1 cellular context compared by ENCODE assay signal in the genomic region with DNA sequence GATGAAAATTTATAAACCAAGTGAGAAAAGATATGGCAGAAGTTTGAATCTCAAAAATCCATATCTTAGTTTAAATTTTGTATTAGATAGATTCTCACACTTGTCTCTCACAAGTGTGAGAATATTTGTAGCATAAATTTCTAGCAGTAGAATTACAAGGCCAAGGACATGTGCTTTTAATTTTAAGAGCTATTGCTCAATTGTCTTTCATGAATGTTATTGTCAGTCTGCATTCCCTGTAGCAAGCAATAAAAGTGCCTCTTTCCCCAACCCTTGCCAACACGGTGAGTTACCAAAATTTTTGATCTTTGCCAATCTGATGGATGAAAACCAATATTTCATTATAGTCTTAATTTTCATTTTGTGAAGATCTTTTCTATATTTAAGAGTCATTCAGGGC.
TF ChIP-seq lines count a peak whose summit lies in the region.

No MANE protein-coding gene starts in this region.

TF ChIP-seq in SK-N-SH, 30 proteins besides CTCF, POLR2A, EP300 and RAD21 (continued from another document):
- TF ChIP-seq, protein P1, sequence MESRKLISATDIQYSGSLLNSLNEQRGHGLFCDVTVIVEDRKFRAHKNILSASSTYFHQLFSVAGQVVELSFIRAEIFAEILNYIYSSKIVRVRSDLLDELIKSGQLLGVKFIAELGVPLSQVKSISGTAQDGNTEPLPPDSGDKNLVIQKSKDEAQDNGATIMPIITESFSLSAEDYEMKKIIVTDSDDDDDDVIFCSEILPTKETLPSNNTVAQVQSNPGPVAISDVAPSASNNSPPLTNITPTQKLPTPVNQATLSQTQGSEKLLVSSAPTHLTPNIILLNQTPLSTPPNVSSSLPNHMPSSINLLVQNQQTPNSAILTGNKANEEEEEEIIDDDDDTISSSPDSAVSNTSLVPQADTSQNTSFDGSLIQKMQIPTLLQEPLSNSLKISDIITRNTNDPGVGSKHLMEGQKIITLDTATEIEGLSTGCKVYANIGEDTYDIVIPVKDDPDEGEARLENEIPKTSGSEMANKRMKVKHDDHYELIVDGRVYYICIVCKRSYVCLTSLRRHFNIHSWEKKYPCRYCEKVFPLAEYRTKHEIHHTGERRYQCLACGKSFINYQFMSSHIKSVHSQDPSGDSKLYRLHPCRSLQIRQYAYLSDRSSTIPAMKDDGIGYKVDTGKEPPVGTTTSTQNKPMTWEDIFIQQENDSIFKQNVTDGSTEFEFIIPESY (IDR thresholded peaks at IDR 0.05; ENCODE audit: borderline replicate concordance, low read depth): no peak
- TF ChIP-seq TEAD4 (IDR thresholded peaks at IDR 0.05; ENCODE audit: borderline replicate concordance, insufficient read depth): no peak
- peak; percentile 14; the same call in 1 of the 2 replicates for TF ChIP-seq TCF12 (IDR thresholded peaks at IDR 0.05)
- TF ChIP-seq, protein P2, sequence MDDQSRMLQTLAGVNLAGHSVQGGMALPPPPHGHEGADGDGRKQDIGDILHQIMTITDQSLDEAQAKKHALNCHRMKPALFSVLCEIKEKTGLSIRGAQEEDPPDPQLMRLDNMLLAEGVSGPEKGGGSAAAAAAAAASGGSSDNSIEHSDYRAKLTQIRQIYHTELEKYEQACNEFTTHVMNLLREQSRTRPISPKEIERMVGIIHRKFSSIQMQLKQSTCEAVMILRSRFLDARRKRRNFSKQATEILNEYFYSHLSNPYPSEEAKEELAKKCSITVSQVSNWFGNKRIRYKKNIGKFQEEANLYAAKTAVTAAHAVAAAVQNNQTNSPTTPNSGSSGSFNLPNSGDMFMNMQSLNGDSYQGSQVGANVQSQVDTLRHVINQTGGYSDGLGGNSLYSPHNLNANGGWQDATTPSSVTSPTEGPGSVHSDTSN (IDR thresholded peaks at IDR 0.05): no peak
- TF ChIP-seq EZH2phosphoT487 (IDR thresholded peaks at IDR 0.05; ENCODE audit: borderline replicate concordance, low read depth): no peak
